8 cellular contexts compared by ENCODE assay signal in the genomic region with DNA sequence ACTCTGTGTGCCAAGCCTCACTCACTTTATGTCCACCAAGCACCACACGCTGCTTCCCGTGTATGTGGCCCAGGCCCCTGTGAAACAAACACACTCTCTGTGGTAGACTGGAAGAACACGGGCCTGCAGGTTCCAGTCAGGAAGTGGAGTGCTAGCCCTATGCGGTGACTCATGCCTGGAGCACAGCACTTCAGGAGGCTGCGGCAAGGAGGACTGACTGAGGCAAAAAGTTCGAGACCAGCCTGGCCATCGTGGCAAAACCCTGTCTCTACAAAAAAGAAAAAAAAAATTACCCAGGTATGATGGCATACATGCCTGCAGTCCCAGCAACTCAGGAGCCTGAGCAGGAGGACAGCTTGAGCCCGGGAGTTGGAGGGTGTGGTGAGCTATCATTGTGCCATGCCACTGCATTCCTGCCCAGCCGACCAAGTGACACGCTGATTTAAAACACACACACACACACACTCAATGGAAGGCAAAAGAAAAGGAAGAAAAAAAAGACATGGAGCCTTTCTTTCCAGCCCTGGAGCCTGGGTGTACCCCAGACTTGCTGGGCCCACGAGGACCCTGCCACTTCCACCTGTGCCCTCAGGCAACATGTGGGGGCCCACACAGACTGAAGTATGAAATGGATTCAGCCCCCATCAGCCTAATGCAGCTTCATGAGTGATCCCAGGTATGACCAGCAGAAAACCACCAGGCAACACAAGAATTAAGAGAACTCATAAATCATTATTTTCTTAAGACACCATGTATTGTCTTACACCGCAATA.
DNase-seq lines count a peak whose midpoint lies in the region; ATAC-seq, FAIRE-seq and TF ChIP-seq lines count a peak whose summit lies in the region.

No MANE protein-coding gene starts in this region.

- H3K9me3 ChIP-seq in mesodermal cell (ENCODE audit: control insufficient read depth, low read length) = no peaks in the 10 kb centered on the region

- no peak overlapping the region for H3K4me3 ChIP-seq in bronchial epithelial cell (ENCODE audit: low read depth, low read length)
- H3K4me3 ChIP-seq in mesodermal cell (ENCODE audit: extremely low read depth, insufficient read depth, low read length, poor library complexity, severe bottlenecking) = no peak overlapping the region

- WGBS in mesodermal cell (ENCODE audit: insufficient coverage in 2 of 2), 2 experiments = 67 to 69% methylated on average over 8 of the region's 12 CpGs

- ATAC-seq in HG02870 (IDR thresholded peaks at IDR 0.05; ENCODE audit: unreplicated experiment) (no peak), HG03039 (IDR thresholded peaks at IDR 0.05; ENCODE audit: unreplicated experiment) (no peak), GM18519 (IDR thresholded peaks at IDR 0.05; ENCODE audit: low FRiP score, unreplicated experiment) (no peak)

- no peak for TF ChIP-seq CTCF in bronchial epithelial cell (IDR thresholded peaks at IDR 0.05; ENCODE audit: insufficient read depth, low read length, severe bottlenecking)

- DNase-seq in HCEC 1CT (peak; percentile 70), T follicular helper cell (ENCODE audit: low read depth) (peak; percentile 27), bronchial epithelial cell (ENCODE audit: low read depth) (peak; percentile 82), NCI-H1694 (lab: John Stamatoyannopoulos, UW) (no peak)

- no peak for FAIRE-seq in bronchial epithelial cell (lab: Jason Lieb, UNC)

- no peaks in the 10 kb centered on the region for H3K27me3 ChIP-seq in bronchial epithelial cell (ENCODE audit: control insufficient read depth, insufficient read depth, low read length)

- peak overlapping the region; percentile 71 for H3K27ac ChIP-seq in mesodermal cell (ENCODE audit: low read depth, low read length, severe bottlenecking)

- peaks cover 66% of the 10 kb centered on the region for H3K4me1 ChIP-seq in mesodermal cell (ENCODE audit: control insufficient read depth, insufficient read depth, low read length, poor library complexity, severe bottlenecking)

- H3K36me3 ChIP-seq in bronchial epithelial cell (ENCODE audit: control insufficient read depth, insufficient read depth, low read length) (peaks cover 10% of the 10 kb centered on the region), mesodermal cell (ENCODE audit: control insufficient read depth, insufficient read depth, low read length) (peaks cover 35% of the 10 kb centered on the region)
